8 cellular contexts compared by ENCODE assay signal in genomic region chr6:27280064-27280539, GRCh38. TPM values are rescaled to one million over a fixed set of nuclear protein-coding genes. Genes with fewer than 3 reads are reported as not detected.
DNase-seq lines count a peak whose midpoint lies in the region; ATAC-seq and TF ChIP-seq lines count a peak whose summit lies in the region.

No MANE protein-coding gene starts in this region.

- peak; percentile 5 for TF ChIP-seq CTCF in foreskin keratinocyte (conservative IDR thresholded peaks at IDR 0.05)
- TF ChIP-seq CTCF in psoas muscle (IDR thresholded peaks at IDR 0.05): no peak

- H3K9me3 Mint-ChIP-seq in T-helper 2 cell treated with Interferon-gamma antibody and Interleukin-4, amounts not matched to agents 5 μg/mL and 100 μg/mL, for 36 hours: peaks cover 34% of the 10 kb centered on the region

- peaks cover 9% of the 10 kb centered on the region for H3K36me3 Mint-ChIP-seq in T-helper 2 cell treated with Interferon-gamma antibody and Interleukin-4, amounts not matched to agents 5 μg/mL and 100 μg/mL, for 36 hours (ENCODE audit: low read depth)

- peak overlapping the region; percentile 77 for H3K4me3 Mint-ChIP-seq in T-helper 2 cell treated with Interferon-gamma antibody and Interleukin-4, amounts not matched to agents 5 μg/mL and 100 μg/mL, for 36 hours

- ATAC-seq in foreskin keratinocyte: peak; percentile 63
- peak; percentile 78 for ATAC-seq in stimulated activated naive CD8-positive, alpha-beta T cell treated with anti-CD3 and anti-CD28 coated beads, Interleukin-15, Interleukin-2, amounts not matched to agents 100 U/mL and 50 U/mL, for 24 hours
- ATAC-seq in HG03432 (IDR thresholded peaks at IDR 0.05; ENCODE audit: unreplicated experiment): no peak
- no peak for ATAC-seq in GM18858 (IDR thresholded peaks at IDR 0.05; ENCODE audit: unreplicated experiment)
- ATAC-seq in psoas muscle: no peak

- H3K27ac Mint-ChIP-seq in T-helper 2 cell treated with Interferon-gamma antibody and Interleukin-4, amounts not matched to agents 5 μg/mL and 100 μg/mL, for 36 hours: peak overlapping the region; percentile 8

- no peaks in the 10 kb centered on the region for H3K4me1 ChIP-seq in foreskin keratinocyte
- H3K4me1 ChIP-seq in psoas muscle: no peaks in the 10 kb centered on the region

- H3K27ac ChIP-seq in foreskin keratinocyte: no peak overlapping the region
- H3K27ac ChIP-seq in psoas muscle: no peak overlapping the region

- H3K27me3 ChIP-seq in foreskin keratinocyte: peaks cover 39% of the 10 kb centered on the region
- peaks cover 28 to 89% (median 30%) of the 10 kb centered on the region in 3 donors for H3K27me3 ChIP-seq in psoas muscle (ENCODE audit: insufficient read depth in 3 of 3, low read length in 2 of 3)

- H3K4me1 Mint-ChIP-seq in T-helper 2 cell treated with Interferon-gamma antibody and Interleukin-4, amounts not matched to agents 5 μg/mL and 100 μg/mL, for 36 hours (ENCODE audit: low read depth): peaks cover 16% of the 10 kb centered on the region

- no peak for TF ChIP-seq RAD21 in Ishikawa (IDR thresholded peaks at IDR 0.05; ENCODE audit: low read depth)

- WGBS in psoas muscle, 3 donors: 2 to 4% (median 3%) methylated on average over 17 of the region's 17 CpGs

- no peaks in the 10 kb centered on the region for H3K36me3 ChIP-seq in psoas muscle (ENCODE audit: insufficient read depth in 1 of 2, low read depth in 1 of 2)

- no peak overlapping the region for H3K4me3 ChIP-seq in psoas muscle

- DNase-seq in DMS 273 treated with DMSO at 0.1 percent for 48 hours (lab: John Stamatoyannopoulos, UW) (peak; percentile 66), foreskin keratinocyte (peak in 1 of 2 donors; percentile 69), psoas muscle (no peak)
- DNase-seq in T-helper 2 cell treated with Interferon-gamma antibody and Interleukin-4, amounts not matched to agents 5 μg/mL and 100 μg/mL, for 36 hours (ENCODE audit: low spot score): peak; percentile 16
- peak; percentile 44 for DNase-seq in stimulated activated naive CD8-positive, alpha-beta T cell treated with anti-CD3 and anti-CD28 coated beads, Interleukin-15, Interleukin-2, amounts not matched to agents 100 U/mL and 50 U/mL, for 24 hours

- TF ChIP-seq EP300 in Ishikawa (IDR thresholded peaks at IDR 0.05; ENCODE audit: borderline replicate concordance): no peak

- H3K27me3 Mint-ChIP-seq in T-helper 2 cell treated with Interferon-gamma antibody and Interleukin-4, amounts not matched to agents 5 μg/mL and 100 μg/mL, for 36 hours (ENCODE audit: low read depth): peaks cover 82% of the 10 kb centered on the region

- intact Hi-C loops in psoas muscle (cut with DNase I): no loop called here

- H3K9me3 ChIP-seq in psoas muscle: no peaks in the 10 kb centered on the region

TF ChIP-seq in Ishikawa, 13 proteins besides CTCF, POLR2A, EP300 and RAD21:
- TF ChIP-seq CEBPB (IDR thresholded peaks at IDR 0.05): peak; percentile 33; the same call in 1 of the 2 replicates
- no peak for TF ChIP-seq FOXM1 (IDR thresholded peaks at IDR 0.05; ENCODE audit: borderline replicate concordance, low read depth)
- peak; percentile 88 for TF ChIP-seq TEAD4 (IDR thresholded peaks at IDR 0.05)
- peak; percentile 27 for TF ChIP-seq MAX (IDR thresholded peaks at IDR 0.05)

RNA-seq across cellular contexts. Expression of gene POM121L2, which starts 32.0 kb away (rescaled TPM):
- not detected in 2 replicates for total RNA-seq in foreskin keratinocyte
- polyA plus RNA-seq in foreskin keratinocyte: not detected in 2 replicates
- not detected for total RNA-seq in psoas muscle
- under 1 TPM in 1 of 3 donors, not detected in 2; 0.08 TPM for polyA plus RNA-seq in psoas muscle

RNA-seq across cellular contexts. Expression of gene PRSS16, which starts 32.6 kb away (rescaled TPM):
- total RNA-seq in foreskin keratinocyte: 3.8 and 5.1 TPM in 2 replicates
- polyA plus RNA-seq in foreskin keratinocyte: 5.5 and 6.7 TPM in 2 replicates
- not detected for total RNA-seq in psoas muscle
- under 1 TPM in 1 of 3 donors, not detected in 2; 0.08 TPM for polyA plus RNA-seq in psoas muscle

Comparison
In these comparisons a context has a peak if more than half of its experiments do, and no peak if none do; other contexts are left out.
1. DNase-seq: peak in DMS 273 treated with DMSO at 0.1 percent for 48 hours (single experiment), T-helper 2 cell treated with Interferon-gamma antibody and Interleukin-4, amounts not matched to agents 5 μg/mL and 100 μg/mL, for 36 hours (single experiment) and stimulated activated naive CD8-positive, alpha-beta T cell treated with anti-CD3 and anti-CD28 coated beads, Interleukin-15, Interleukin-2, amounts not matched to agents 100 U/mL and 50 U/mL, for 24 hours (single experiment); none in psoas muscle (0 of 2).
2. ATAC-seq: peak in foreskin keratinocyte (single experiment) and stimulated activated naive CD8-positive, alpha-beta T cell treated with anti-CD3 and anti-CD28 coated beads, Interleukin-15, Interleukin-2, amounts not matched to agents 100 U/mL and 50 U/mL, for 24 hours (single experiment); none in HG03432 (single experiment), GM18858 (single experiment) and psoas muscle (0 of 4).